ENCODE assay signal across 8 cellular contexts in the genomic region with DNA sequence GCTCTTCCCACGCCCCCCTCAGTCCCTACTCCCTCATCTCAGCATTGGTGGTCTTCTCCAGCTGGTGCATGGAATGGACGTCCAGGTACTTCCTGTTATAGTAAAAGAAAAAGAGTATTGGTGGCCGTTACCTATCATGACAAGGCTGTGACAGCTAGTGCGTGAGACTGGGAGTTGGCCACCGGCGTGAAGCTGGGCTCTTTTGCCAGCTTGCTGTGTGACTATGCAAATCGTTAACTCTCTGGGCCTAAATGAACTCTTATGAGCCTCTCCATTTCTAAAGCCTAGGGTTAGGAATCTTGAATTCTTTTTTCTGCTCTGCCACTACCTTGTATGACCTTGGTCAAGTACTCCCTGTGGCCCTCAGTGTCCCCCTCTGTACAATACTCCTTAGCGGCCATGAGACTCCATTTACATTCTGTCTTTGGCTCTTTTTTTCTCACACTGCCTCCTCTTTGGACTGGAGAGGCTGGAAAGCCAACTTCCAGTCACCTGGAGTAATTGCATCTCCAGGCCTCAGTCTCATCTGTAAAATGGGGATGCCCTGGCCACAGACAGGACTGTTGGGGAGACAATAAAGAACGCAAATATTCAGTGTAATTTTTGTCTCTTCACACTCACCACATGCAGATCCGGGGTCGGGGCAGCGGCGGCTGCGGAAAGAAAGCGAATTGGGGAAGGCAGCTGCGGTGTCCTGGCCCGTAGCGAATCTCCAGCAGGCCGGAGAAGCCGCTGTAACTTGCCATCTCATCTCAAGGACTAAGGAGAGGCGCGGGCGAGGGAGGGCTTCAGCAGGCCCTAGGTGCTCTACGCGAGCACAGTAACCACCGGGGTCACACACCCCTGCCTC. TPM values are rescaled to one million over a fixed set of nuclear protein-coding genes. Genes with fewer than 3 reads are reported as not detected.
A peak's percentile ranks its signal among the peaks of the same experiment; 100 is the strongest.
DNase-seq lines count a peak whose midpoint lies in the region; ATAC-seq and TF ChIP-seq lines count a peak whose summit lies in the region.

No MANE protein-coding gene starts in this region.

- intact Hi-C loops in CD8-positive, alpha-beta T cell (cut with DNase I, micrococcal nuclease) = loop anchor here (5.0 kb wide), 2 partner anchors 44 to 161 kb away; partner anchors contain the start of gene FBXL19 (in 1 of the 2)

- peak overlapping the region; percentile 96 for H3K4me3 Mint-ChIP-seq in CD8-positive, alpha-beta T cell
- peak overlapping the region; percentile 85 for H3K4me3 Mint-ChIP-seq in endodermal cell

- POLR2A ChIA-PET in CD8-positive, alpha-beta T cell (lab: Charles Lee) = interaction anchor here (2.6 kb wide), 1 partner anchor 13 kb away, joined by 12 read pairs; the partner anchor contains the start of gene PHKG2

- H3K9ac ChIP-seq in endodermal cell (ENCODE audit: extremely low read depth, low read length, poor library complexity, severe bottlenecking) = peak overlapping the region; percentile 92

- H3K27ac Mint-ChIP-seq in CD8-positive, alpha-beta T cell = peak overlapping the region; percentile 92
- H3K27ac Mint-ChIP-seq in endodermal cell = peak overlapping the region; percentile 96

- no peaks in the 10 kb centered on the region for H3K9me3 ChIP-seq in CD8-positive, alpha-beta T cell (ENCODE audit: low read length)
- H3K9me3 ChIP-seq in endodermal cell (ENCODE audit: control insufficient read depth, low read length) (no peaks in the 10 kb centered on the region), neuron (ENCODE audit: low read length) (no peaks in the 10 kb centered on the region)

- TF ChIP-seq CTCF in CD8-positive, alpha-beta T cell (IDR thresholded peaks at IDR 0.05) = no peak
- TF ChIP-seq CTCF in endodermal cell (conservative IDR thresholded peaks at IDR 0.05) = no peak

- no peaks in the 10 kb centered on the region for H3K9me3 Mint-ChIP-seq in CD8-positive, alpha-beta T cell
- H3K9me3 Mint-ChIP-seq in endodermal cell = no peaks in the 10 kb centered on the region

- peak overlapping the region; percentile 59 for H3K4me3 ChIP-seq in CD8-positive, alpha-beta T cell (ENCODE audit: low read depth, low read length)
- H3K4me3 ChIP-seq in endodermal cell (ENCODE audit: low read length) (peak overlapping the region; percentile 97), neuron (ENCODE audit: low read length) (peak overlapping the region; percentile 90)

- peaks cover 53% of the 10 kb centered on the region for H3K36me3 Mint-ChIP-seq in CD8-positive, alpha-beta T cell
- H3K36me3 Mint-ChIP-seq in endodermal cell (ENCODE audit: low read depth) = peaks cover 62% of the 10 kb centered on the region

- H3K4me1 Mint-ChIP-seq in CD8-positive, alpha-beta T cell (ENCODE audit: low read depth) = peaks cover 26% of the 10 kb centered on the region
- peaks cover 13% of the 10 kb centered on the region for H3K4me1 Mint-ChIP-seq in endodermal cell

- no peak for DNase-seq in CD8-positive, alpha-beta T cell
- peak; percentile 13 for DNase-seq in NCI-H526 treated with DMSO at 0.1 percent for 48 hours (lab: John Stamatoyannopoulos, UW)
- no peak for DNase-seq in endodermal cell
- no peak for DNase-seq in NCI-H146 (lab: John Stamatoyannopoulos, UW)
- no peak for DNase-seq in stimulated activated CD4-positive, alpha-beta T cell treated with anti-CD3 and anti-CD28 coated beads, Interleukin-4, amount 100 ng/mL, for 24 hours
- no peak for DNase-seq in AML-193 (lab: John Stamatoyannopoulos, UW)

- H3K27me3 ChIP-seq in CD8-positive, alpha-beta T cell (ENCODE audit: insufficient read depth, low read length) = no peaks in the 10 kb centered on the region
- H3K27me3 ChIP-seq in endodermal cell (ENCODE audit: control insufficient read depth, insufficient read depth, low read length, poor library complexity, severe bottlenecking) = no peaks in the 10 kb centered on the region
- no peaks in the 10 kb centered on the region for H3K27me3 ChIP-seq in neuron (ENCODE audit: insufficient read depth, low read length)

- CTCF ChIA-PET in CD8-positive, alpha-beta T cell (lab: Charles Lee) = interaction anchor here (0.9 kb wide), 1 partner anchor 11 kb away, joined by 3 read pairs; no protein-coding TSS in a partner anchor

- H3K4me1 ChIP-seq in CD8-positive, alpha-beta T cell (ENCODE audit: insufficient read depth, low read length) = peaks cover 24% of the 10 kb centered on the region
- H3K4me1 ChIP-seq in endodermal cell (ENCODE audit: control insufficient read depth, insufficient read depth, low read length) (peaks cover 8% of the 10 kb centered on the region), neuron (ENCODE audit: insufficient read depth, low read length) (peaks cover 24% of the 10 kb centered on the region)

- 36 to 70% methylated on average over 10 to 26 of the region's 26 CpGs for WGBS in endodermal cell (ENCODE audit: insufficient coverage in 1 of 2, insufficient read length in 1 of 2), 2 experiments

- H3K36me3 ChIP-seq in CD8-positive, alpha-beta T cell (ENCODE audit: insufficient read depth, low read length) = peaks cover 27% of the 10 kb centered on the region
- H3K36me3 ChIP-seq in endodermal cell (ENCODE audit: control insufficient read depth, insufficient read depth, low read length) = peaks cover 73% of the 10 kb centered on the region
- peaks cover 65% of the 10 kb centered on the region for H3K36me3 ChIP-seq in neuron (ENCODE audit: insufficient read depth, low read length)

- no peaks in the 10 kb centered on the region for H3K27me3 Mint-ChIP-seq in CD8-positive, alpha-beta T cell (ENCODE audit: low read depth)
- H3K27me3 Mint-ChIP-seq in endodermal cell (ENCODE audit: insufficient read depth) = no peaks in the 10 kb centered on the region

- no peak overlapping the region for H3K27ac ChIP-seq in CD8-positive, alpha-beta T cell (ENCODE audit: low read depth, low read length)
- H3K27ac ChIP-seq in endodermal cell (ENCODE audit: low read depth, low read length) = peak overlapping the region; percentile 73

- H2AFZ ChIP-seq in neuron (ENCODE audit: low read depth, low read length) = peak overlapping the region; percentile 64

- no peak for ATAC-seq in CD8-positive, alpha-beta T cell
- ATAC-seq in GM18502 (IDR thresholded peaks at IDR 0.05; ENCODE audit: poor library complexity, unreplicated experiment) = no peak

RNA-seq across cellular contexts. Expression of gene CFAP119, which starts 1.1 kb away (rescaled TPM):
- total RNA-seq in CD8-positive, alpha-beta T cell = 1 to 10 TPM; 2.7 to 3.6 TPM
- 10 to 100 TPM in 1 of 2 donors, 1 to 10 TPM in 1; 6.9 to 12.6 TPM for total RNA-seq in endodermal cell
- polyA plus RNA-seq in endodermal cell (2013, experiment 1 of 2) = 8.2 TPM
- 9.1 TPM for polyA plus RNA-seq in endodermal cell (2013, experiment 2 of 2)

RNA-seq across cellular contexts. Expression of gene RNF40, which starts 1.3 kb away (rescaled TPM):
- total RNA-seq in CD8-positive, alpha-beta T cell = 100 to 1,000 TPM in 1 of 2 experiments, 10 to 100 TPM in 1; 98.7 to 101 TPM
- 10 to 100 TPM; 88.4 to 95.8 TPM for total RNA-seq in endodermal cell
- 89.1 TPM for polyA plus RNA-seq in endodermal cell (2013, experiment 1 of 2)
- polyA plus RNA-seq in endodermal cell (2013, experiment 2 of 2) = 85.4 TPM

RNA-seq across cellular contexts. Expression of gene PHKG2, which starts 12.6 kb away (rescaled TPM):
- total RNA-seq in CD8-positive, alpha-beta T cell = 10 to 100 TPM; 26.4 to 36.3 TPM
- 10 to 100 TPM; 49.8 to 54.8 TPM for total RNA-seq in endodermal cell
- polyA plus RNA-seq in endodermal cell (2013, experiment 1 of 2) = 33.9 TPM
- 33.8 TPM for polyA plus RNA-seq in endodermal cell (2013, experiment 2 of 2)

RNA-seq across cellular contexts. Expression of gene ZNF629, which starts 26.2 kb away (rescaled TPM):
- total RNA-seq in CD8-positive, alpha-beta T cell = 1 to 10 TPM; 1.7 to 1.9 TPM
- total RNA-seq in endodermal cell = 10 to 100 TPM; 31.8 to 33.3 TPM
- 24.3 TPM for polyA plus RNA-seq in endodermal cell (2013, experiment 1 of 2)
- polyA plus RNA-seq in endodermal cell (2013, experiment 2 of 2) = 24.7 TPM
